Comparison of ENCODE assay signal across 22 cellular contexts in the genomic region with DNA sequence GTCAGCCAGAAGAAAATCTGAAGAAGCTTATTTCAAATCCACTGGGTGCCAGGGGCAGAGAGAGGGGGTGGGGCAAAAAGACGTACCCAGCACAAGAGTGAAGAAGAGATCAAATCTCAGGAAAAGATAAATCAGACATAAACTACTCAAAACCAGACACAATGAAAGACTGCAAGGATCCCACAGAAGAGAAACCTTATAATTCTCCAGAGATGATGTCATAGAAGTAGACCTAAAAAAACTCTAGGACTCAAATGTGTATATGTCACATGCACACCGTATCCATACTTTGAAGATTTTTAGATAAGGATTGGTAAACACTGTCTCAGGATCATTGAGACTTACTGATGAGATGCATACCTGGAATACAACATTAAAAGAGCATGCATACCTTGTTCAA.
A peak's percentile ranks its signal among the peaks of the same experiment; 100 is the strongest.
DNase-seq lines count a peak whose midpoint lies in the region; ATAC-seq and TF ChIP-seq lines count a peak whose summit lies in the region.
"Had no signal": no experiment of that assay in that cellular context is flagged by ENCODE, and none has a peak within 500 bp of the region (broad histone marks: within the 10 kb centered on the region; RNA-seq: fewer than 3 reads in every experiment).

No MANE protein-coding gene starts in this region.

- CTCF ChIA-PET in CD4-positive, alpha-beta T cell (lab: Charles Lee) = no interaction called here

- H3K27ac ChIP-seq in CD4-positive, alpha-beta T cell (ENCODE audit: low read depth, low read length) = no peak overlapping the region
- no peak overlapping the region for H3K27ac ChIP-seq in GM23248
- H3K27ac ChIP-seq in mesodermal cell (ENCODE audit: low read depth, low read length, severe bottlenecking) = peak overlapping the region; percentile 33
- H3K27ac ChIP-seq: body of pancreas, esophagus squamous epithelium, prostate gland, SK-N-MC had no signal

- no peaks in the 10 kb centered on the region for H3K27me3 Mint-ChIP-seq in CD4-positive, alpha-beta T cell
- H3K27me3 Mint-ChIP-seq in T-helper 2 cell treated with Interferon-gamma antibody and Interleukin-4, amounts not matched to agents 5 μg/mL and 100 μg/mL, for 36 hours (ENCODE audit: low read depth) = no peaks in the 10 kb centered on the region
- H3K27me3 Mint-ChIP-seq: activated naive CD8-positive, alpha-beta T cell treated with anti-CD3 and anti-CD28 coated beads, Interleukin-2, amount 10 ng/mL, durations not matched to agents 7 days and 5 days had no signal

- H3K4me3 ChIP-seq in GM23248 (no peak overlapping the region), mesodermal cell (ENCODE audit: extremely low read depth, insufficient read depth, low read length, poor library complexity, severe bottlenecking) (no peak overlapping the region)
- H3K4me3 ChIP-seq: body of pancreas, esophagus squamous epithelium, mucosa of descending colon, prostate gland, SK-N-MC, thoracic aorta had no signal

- H3K4me1 ChIP-seq in GM23248 (ENCODE audit: insufficient read depth) (peaks cover 47% of the 10 kb centered on the region), mesodermal cell (ENCODE audit: control insufficient read depth, insufficient read depth, low read length, poor library complexity, severe bottlenecking) (peaks cover 34% of the 10 kb centered on the region)
- H3K4me1 ChIP-seq: body of pancreas, prostate gland had no signal

- H3K4me1 Mint-ChIP-seq in CD4-positive, alpha-beta T cell (ENCODE audit: low read depth) = peaks cover 27% of the 10 kb centered on the region
- H3K4me1 Mint-ChIP-seq in T-helper 2 cell treated with Interferon-gamma antibody and Interleukin-4, amounts not matched to agents 5 μg/mL and 100 μg/mL, for 36 hours (ENCODE audit: low read depth) = peaks cover 27% of the 10 kb centered on the region
- H3K4me1 Mint-ChIP-seq: endodermal cell, WTC11 had no signal

- POLR2A ChIA-PET in CD4-positive, alpha-beta T cell (lab: Charles Lee) = interaction anchor here (0.9 to 3.0 kb wide), 2 partner anchors 402 to 977 kb away, joined by 3 to 19 read pairs; partner anchors contain the start of genes CBLL1 and HBP1

- H2AFZ ChIP-seq in GM23248 = no peak overlapping the region

- in situ Hi-C loops in GM23248 (cut with MboI) = no loop called here

- H3K36me3 ChIP-seq in GM23248 (ENCODE audit: low read depth) (no peaks in the 10 kb centered on the region), mesodermal cell (ENCODE audit: control insufficient read depth, insufficient read depth, low read length) (no peaks in the 10 kb centered on the region)
- H3K36me3 ChIP-seq: esophagus squamous epithelium, prostate gland, thoracic aorta had no signal

- no peak for TF ChIP-seq CTCF in CD4-positive, alpha-beta T cell (IDR thresholded peaks at IDR 0.05)

- 60 to 63% methylated on average over 2 of the region's 2 CpGs for WGBS in GM23248 (ENCODE audit: low coverage in 1 of 2, low lambda C conversion rate in 2 of 2, missing lambda C conversion rate in 2 of 2), 2 experiments
- WGBS in mesodermal cell (ENCODE audit: insufficient coverage in 2 of 2), 2 experiments = 93% methylated on average over 2 of the region's 2 CpGs; no CpG with 5 or more reads in 1 of the 2 experiments

- ATAC-seq in CD4-positive, alpha-beta T cell (ENCODE audit: poor library complexity) = no peak
- ATAC-seq: body of pancreas; CD8-positive, alpha-beta T cell; mucosa of descending colon; WTC11 had no signal

- DNase-seq in CD4-positive, alpha-beta T cell = no peak
- DNase-seq in GM23248 (peak; percentile 28), SW 1271 (lab: John Stamatoyannopoulos, UW) (no peak), globus pallidus (ENCODE audit: low spot score) (no peak), NCI-H345 (lab: John Stamatoyannopoulos, UW) (no peak)
- no peak for DNase-seq in T-helper 2 cell treated with Interferon-gamma antibody and Interleukin-4, amounts not matched to agents 5 μg/mL and 100 μg/mL, for 36 hours (ENCODE audit: low spot score)
- DNase-seq: activated naive CD8-positive, alpha-beta T cell treated with anti-CD3 and anti-CD28 coated beads, Interleukin-2, amount 10 ng/mL, durations not matched to agents 7 days and 5 days; activated T-cell treated with anti-CD3 and anti-CD28 coated beads, Interleukin-2, amount 50 U/mL, for 48 hours; body of pancreas; CD8-positive, alpha-beta T cell; DMS153; endodermal cell; esophagus squamous epithelium; mucosa of descending colon; NCI-H524; stimulated activated CD4-positive, alpha-beta T cell treated with anti-CD3 and anti-CD28 coated beads, Interleukin-1b, Interleukin-23, amount 100 ng/mL, for 48 hours; T-helper 9 cell had no signal

- no peaks in the 10 kb centered on the region for H3K9me3 ChIP-seq in CD4-positive, alpha-beta T cell (ENCODE audit: control insufficient read depth, low read length)
- H3K9me3 ChIP-seq in GM23248 (ENCODE audit: low read depth) (no peaks in the 10 kb centered on the region), mesodermal cell (ENCODE audit: control insufficient read depth, low read length) (no peaks in the 10 kb centered on the region)
- H3K9me3 ChIP-seq: body of pancreas, esophagus squamous epithelium, mucosa of descending colon, prostate gland, thoracic aorta had no signal

- H3K79me2 ChIP-seq in GM23248 (ENCODE audit: insufficient read depth) = no peaks in the 10 kb centered on the region

- no peak overlapping the region for H3K4me2 ChIP-seq in GM23248 (ENCODE audit: unreplicated experiment)

- H3K36me3 Mint-ChIP-seq in CD4-positive, alpha-beta T cell (ENCODE audit: low read depth) = no peaks in the 10 kb centered on the region
- no peaks in the 10 kb centered on the region for H3K36me3 Mint-ChIP-seq in T-helper 2 cell treated with Interferon-gamma antibody and Interleukin-4, amounts not matched to agents 5 μg/mL and 100 μg/mL, for 36 hours (ENCODE audit: low read depth)
- H3K36me3 Mint-ChIP-seq: activated naive CD8-positive, alpha-beta T cell treated with anti-CD3 and anti-CD28 coated beads, Interleukin-2, amount 10 ng/mL, durations not matched to agents 7 days and 5 days; CD8-positive, alpha-beta T cell; WTC11 had no signal

- H3K9me3 Mint-ChIP-seq in CD4-positive, alpha-beta T cell = no peaks in the 10 kb centered on the region
- H3K9me3 Mint-ChIP-seq in T-helper 2 cell treated with Interferon-gamma antibody and Interleukin-4, amounts not matched to agents 5 μg/mL and 100 μg/mL, for 36 hours = no peaks in the 10 kb centered on the region
- H3K9me3 Mint-ChIP-seq: activated naive CD8-positive, alpha-beta T cell treated with anti-CD3 and anti-CD28 coated beads, Interleukin-2, amount 10 ng/mL, durations not matched to agents 7 days and 5 days; CD8-positive, alpha-beta T cell; endodermal cell had no signal

- no peaks in the 10 kb centered on the region for H4K20me1 ChIP-seq in GM23248 (ENCODE audit: insufficient read depth)

- H3K9me2 ChIP-seq in GM23248 (ENCODE audit: insufficient read depth) = no peaks in the 10 kb centered on the region

- peak overlapping the region; percentile 30 for H3K27ac Mint-ChIP-seq in CD4-positive, alpha-beta T cell
- no peak overlapping the region for H3K27ac Mint-ChIP-seq in T-helper 2 cell treated with Interferon-gamma antibody and Interleukin-4, amounts not matched to agents 5 μg/mL and 100 μg/mL, for 36 hours
- H3K27ac Mint-ChIP-seq: endodermal cell, WTC11 had no signal

- H3F3A ChIP-seq in GM23248 (ENCODE audit: insufficient read depth) = peaks cover 24% of the 10 kb centered on the region

- H3K4me3 Mint-ChIP-seq in CD4-positive, alpha-beta T cell = peak overlapping the region; percentile 23
- peak overlapping the region; percentile 80 for H3K4me3 Mint-ChIP-seq in T-helper 2 cell treated with Interferon-gamma antibody and Interleukin-4, amounts not matched to agents 5 μg/mL and 100 μg/mL, for 36 hours
- H3K4me3 Mint-ChIP-seq: endodermal cell, WTC11 had no signal

- H3K9ac ChIP-seq in GM23248 = no peak overlapping the region

- no peaks in the 10 kb centered on the region for H3K27me3 ChIP-seq in CD4-positive, alpha-beta T cell (ENCODE audit: control insufficient read depth, insufficient read depth, low read length)
- no peaks in the 10 kb centered on the region for H3K27me3 ChIP-seq in GM23248 (replicated peaks; ENCODE audit: insufficient read depth)
- H3K27me3 ChIP-seq: body of pancreas, esophagus squamous epithelium had no signal

- intact Hi-C loops in CD4-positive, alpha-beta T cell (cut with DNase I, micrococcal nuclease) = no loop called here
